In genomic region chr4:56253631-56254241, GRCh38 we compare ENCODE assay signal across 27 cellular contexts.
"Had no signal": no experiment of that assay in that cellular context is flagged by ENCODE, and none has a peak within 500 bp of the region (broad histone marks: within the 10 kb centered on the region; RNA-seq: fewer than 3 reads in every experiment).

No MANE protein-coding gene starts in this region.

- H3K4me1 ChIP-seq: gastrocnemius medialis, heart left ventricle, pancreas, right lobe of liver, suprapubic skin, thyroid gland had no signal

- H3K27me3 ChIP-seq: gastrocnemius medialis, neutrophil, pancreas, right lobe of liver, suprapubic skin, thyroid gland had no signal

- DNase-seq: dermis blood vessel endothelial cell; effector memory CD4-positive, alpha-beta T cell; erythroblast; gastrocnemius medialis; heart left ventricle; hippocampal formation; immature natural killer cell; islet precursor cell; kidney glomerular epithelial cell; left ventricle myocardium superior; naive thymus-derived CD4-positive, alpha-beta T cell; pancreas; right lobe of liver; stimulated activated CD4-positive, alpha-beta T cell treated with anti-CD3 and anti-CD28 coated beads, Interleukin-12 subunit alpha, Interleukin-12 subunit beta, amount 100 ng/mL, for 4 hours; stimulated activated CD4-positive, alpha-beta T cell treated with anti-CD3 and anti-CD28 coated beads, Interleukin-1b, Interleukin-23, amount 100 ng/mL, for 48 hours; stimulated activated CD4-positive, alpha-beta T cell treated with anti-CD3 and anti-CD28 coated beads, Interleukin-4, amount 100 ng/mL, for 1 hour; stimulated activated CD8-positive, alpha-beta memory T cell treated with anti-CD3 and anti-CD28 coated beads, Interleukin-4, amount 100 ng/mL, for 48 hours; stimulated activated naive CD4-positive, alpha-beta T cell; stimulated activated naive CD8-positive, alpha-beta T cell treated with anti-CD3 and anti-CD28 coated beads, Interleukin-15, amount 100 ng/mL, for 72 hours; thyroid gland had no signal

- H3K27me3 Mint-ChIP-seq: type B pancreatic cell had no signal

- H3K36me3 Mint-ChIP-seq: immature natural killer cell, memory B cell had no signal

- H3K4me3 Mint-ChIP-seq: immature natural killer cell; memory B cell; naive thymus-derived CD4-positive, alpha-beta T cell; stimulated activated naive CD8-positive, alpha-beta T cell treated with anti-CD3 and anti-CD28 coated beads, Interleukin-15, amount 100 ng/mL, for 72 hours; type B pancreatic cell had no signal

- ATAC-seq: gastrocnemius medialis; heart left ventricle; left ventricle myocardium superior; naive thymus-derived CD4-positive, alpha-beta T cell; pancreas; right lobe of liver; stimulated activated naive CD8-positive, alpha-beta T cell treated with anti-CD3 and anti-CD28 coated beads, Interleukin-15, amount 100 ng/mL, for 72 hours had no signal

- H3K4me2 ChIP-seq: smooth muscle cell had no signal

- H3K9me3 ChIP-seq: gastrocnemius medialis, heart left ventricle, neutrophil, pancreas, right lobe of liver, suprapubic skin, thyroid gland had no signal

- H3K4me1 Mint-ChIP-seq: immature natural killer cell; memory B cell; naive thymus-derived CD4-positive, alpha-beta T cell had no signal

- H3K27ac Mint-ChIP-seq: immature natural killer cell; memory B cell; naive thymus-derived CD4-positive, alpha-beta T cell; type B pancreatic cell had no signal

- H3K27ac ChIP-seq: coronary artery, gastrocnemius medialis, heart left ventricle, neutrophil, pancreas, right lobe of liver, suprapubic skin, thyroid gland had no signal

- H3K36me3 ChIP-seq: gastrocnemius medialis, heart left ventricle, neutrophil, pancreas, right lobe of liver, suprapubic skin, thyroid gland had no signal

- H3K4me3 ChIP-seq: coronary artery, gastrocnemius medialis, heart left ventricle, lung, pancreas, right lobe of liver, smooth muscle cell, suprapubic skin, thyroid gland had no signal
